In genomic region chr10:68955414-68955785, GRCh38 we compare ENCODE assay signal across 8 cellular contexts. TPM values are rescaled to one million over a fixed set of nuclear protein-coding genes. Genes with fewer than 3 reads are reported as not detected.
DNase-seq lines count a peak whose midpoint lies in the region; ATAC-seq and TF ChIP-seq lines count a peak whose summit lies in the region.

No MANE protein-coding gene starts in this region.

- H3K27me3 Mint-ChIP-seq in activated T-helper 17 cell treated with anti-CD3 and anti-CD28 coated beads, Interleukin-2, amount 50 U/mL, for 72 hours, result no peaks in the 10 kb centered on the region
- H3K27me3 Mint-ChIP-seq in stimulated activated memory B cell treated with anti-CD40 and anti-IgM and Interleukin-4, amounts not matched to agents 10 μg/mL and 1 μg/mL and 100 μg/mL, for 72 hours, result no peaks in the 10 kb centered on the region

- no peak for TF ChIP-seq CTCF in AG04449 (IDR thresholded peaks at IDR 0.05; ENCODE audit: insufficient read depth, low read length, missing control alignments)

- H3K27ac Mint-ChIP-seq in activated T-helper 17 cell treated with anti-CD3 and anti-CD28 coated beads, Interleukin-2, amount 50 U/mL, for 72 hours, result peak overlapping the region; percentile 96
- H3K27ac Mint-ChIP-seq in stimulated activated memory B cell treated with anti-CD40 and anti-IgM and Interleukin-4, amounts not matched to agents 10 μg/mL and 1 μg/mL and 100 μg/mL, for 72 hours, result peak overlapping the region; percentile 98

- no peaks in the 10 kb centered on the region for H3K9me3 ChIP-seq in iPS-15b (ENCODE audit: control insufficient read depth, insufficient read depth, low read length)

- no peaks in the 10 kb centered on the region for H3K27me3 ChIP-seq in iPS-15b (ENCODE audit: control insufficient read depth, insufficient read depth, low read length)

- no peaks in the 10 kb centered on the region for H3K36me3 ChIP-seq in iPS-15b (ENCODE audit: control insufficient read depth, insufficient read depth, low read length)

- ATAC-seq in GM18520 (IDR thresholded peaks at IDR 0.05; ENCODE audit: unreplicated experiment) (peak; percentile 1), HG03469 (IDR thresholded peaks at IDR 0.05; ENCODE audit: unreplicated experiment) (peak; percentile 18)
- peak; percentile 38 for ATAC-seq in activated T-helper 17 cell treated with anti-CD3 and anti-CD28 coated beads, Interleukin-2, amount 50 U/mL, for 72 hours (replicated peaks)
- ATAC-seq in stimulated activated memory B cell treated with anti-CD40 and anti-IgM and Interleukin-4, amounts not matched to agents 10 μg/mL and 1 μg/mL and 100 μg/mL, for 72 hours, result peak; percentile 13

- H3K9ac ChIP-seq in iPS-15b (ENCODE audit: low read depth, low read length), result peak overlapping the region; percentile 92

- H3K4me3 ChIP-seq in AG04449 (ENCODE audit: low read depth, low read length) (peak overlapping the region; percentile 97), iPS-15b (ENCODE audit: low read depth, low read length) (peak overlapping the region; percentile 98)

- H3K4me3 Mint-ChIP-seq in activated T-helper 17 cell treated with anti-CD3 and anti-CD28 coated beads, Interleukin-2, amount 50 U/mL, for 72 hours, result peak overlapping the region; percentile 92
- H3K4me3 Mint-ChIP-seq in stimulated activated memory B cell treated with anti-CD40 and anti-IgM and Interleukin-4, amounts not matched to agents 10 μg/mL and 1 μg/mL and 100 μg/mL, for 72 hours, result peak overlapping the region; percentile 98

- H3K36me3 Mint-ChIP-seq in activated T-helper 17 cell treated with anti-CD3 and anti-CD28 coated beads, Interleukin-2, amount 50 U/mL, for 72 hours (ENCODE audit: low read depth), result peaks cover 51% of the 10 kb centered on the region
- peaks cover 18% of the 10 kb centered on the region for H3K36me3 Mint-ChIP-seq in stimulated activated memory B cell treated with anti-CD40 and anti-IgM and Interleukin-4, amounts not matched to agents 10 μg/mL and 1 μg/mL and 100 μg/mL, for 72 hours

- POLR2A ChIA-PET in AG04449 (lab: Yijun Ruan, JAX), result interaction anchor here (0.6 to 2.0 kb wide), 5 partner anchors 32 to 623 kb away, joined by 3 to 6 read pairs (median 4); partner anchors contain the start of genes DDX50 and HNRNPH3

- H3K9me3 Mint-ChIP-seq in activated T-helper 17 cell treated with anti-CD3 and anti-CD28 coated beads, Interleukin-2, amount 50 U/mL, for 72 hours, result no peaks in the 10 kb centered on the region
- H3K9me3 Mint-ChIP-seq in stimulated activated memory B cell treated with anti-CD40 and anti-IgM and Interleukin-4, amounts not matched to agents 10 μg/mL and 1 μg/mL and 100 μg/mL, for 72 hours, result no peaks in the 10 kb centered on the region

- DNase-seq in AG04449 (ENCODE audit: low read depth, low spot score) (no peak), NCI-H774 (lab: John Stamatoyannopoulos, UW) (no peak), NCI-H128 (lab: John Stamatoyannopoulos, UW; ENCODE audit: unreplicated experiment) (no peak)

- H3K4me1 ChIP-seq in iPS-15b (ENCODE audit: control insufficient read depth, insufficient read depth, low read length), result no peaks in the 10 kb centered on the region

- CTCF ChIA-PET in AG04449 (lab: Yijun Ruan, JAX), result interaction anchor here (0.8 to 2.4 kb wide), 10 partner anchors 12 to 453 kb away, joined by 3 to 10 read pairs (median 4); no protein-coding TSS in a partner anchor

- H3K4me1 Mint-ChIP-seq in activated T-helper 17 cell treated with anti-CD3 and anti-CD28 coated beads, Interleukin-2, amount 50 U/mL, for 72 hours, result peaks cover 14% of the 10 kb centered on the region
- peaks cover 26% of the 10 kb centered on the region for H3K4me1 Mint-ChIP-seq in stimulated activated memory B cell treated with anti-CD40 and anti-IgM and Interleukin-4, amounts not matched to agents 10 μg/mL and 1 μg/mL and 100 μg/mL, for 72 hours

RNA-seq across cellular contexts. Expression of gene DDX21, which starts 0.6 kb away (rescaled TPM):
- 100 to 1,000 TPM in 1 of 2 donors, 10 to 100 TPM in 1; 77.8 to 176 TPM for total RNA-seq in activated T-helper 17 cell treated with anti-CD3 and anti-CD28 coated beads, Interleukin-2, amount 50 U/mL, for 72 hours

RNA-seq across cellular contexts. Expression of gene KIFBP, which starts 33.2 kb away (rescaled TPM):
- total RNA-seq in activated T-helper 17 cell treated with anti-CD3 and anti-CD28 coated beads, Interleukin-2, amount 50 U/mL, for 72 hours, result 10 to 100 TPM in 1 of 2 donors, 1 to 10 TPM in 1; 8.2 to 13.1 TPM

RNA-seq across cellular contexts. Expression of gene DDX50, which starts 54.3 kb away (rescaled TPM):
- 10 to 100 TPM; 48.0 to 66.1 TPM for total RNA-seq in activated T-helper 17 cell treated with anti-CD3 and anti-CD28 coated beads, Interleukin-2, amount 50 U/mL, for 72 hours
